Comparison of ENCODE assay signal across 9 cellular contexts in the genomic region with DNA sequence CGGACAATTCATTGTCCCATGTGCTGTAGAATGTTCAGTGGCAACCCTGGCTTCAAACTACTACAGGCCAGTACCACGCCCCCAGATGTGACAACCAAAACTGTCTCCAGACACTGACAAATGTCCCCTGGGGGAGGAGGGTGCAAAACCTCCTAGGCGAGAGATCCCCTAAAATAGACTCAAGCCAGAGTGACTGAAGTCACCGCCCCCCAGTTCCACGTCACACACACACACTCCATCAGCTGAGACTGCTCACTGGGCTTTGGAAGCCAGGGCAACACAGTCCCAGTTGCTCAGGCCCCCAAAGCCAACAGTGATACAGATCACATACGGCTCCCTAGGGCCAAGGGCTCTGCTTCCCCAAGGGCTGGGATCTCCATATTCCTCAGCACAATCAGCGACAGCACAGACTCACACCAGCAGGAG. TPM values are rescaled to one million over a fixed set of nuclear protein-coding genes. Genes with fewer than 3 reads are reported as not detected.
A peak's percentile ranks its signal among the peaks of the same experiment; 100 is the strongest.
DNase-seq lines count a peak whose midpoint lies in the region; ATAC-seq and TF ChIP-seq lines count a peak whose summit lies in the region.
"Had no signal": no experiment of that assay in that cellular context is flagged by ENCODE, and none has a peak within 500 bp of the region (broad histone marks: within the 10 kb centered on the region; RNA-seq: fewer than 3 reads in every experiment).

No MANE protein-coding gene starts in this region.

- H3K9me3 Mint-ChIP-seq in activated T-helper 2 cell treated with anti-CD3 and anti-CD28 coated beads, Interferon-gamma antibody, Interleukin-2, Interleukin-4, amounts not matched to agents 10 μg/mL and 5 μg/mL and 100 μg/mL, durations not matched to agents 14 hours and 24 hours and 36 hours = no peaks in the 10 kb centered on the region
- no peaks in the 10 kb centered on the region for H3K9me3 Mint-ChIP-seq in stimulated activated memory B cell treated with anti-CD40 and anti-IgM and Interleukin-4, amounts not matched to agents 10 μg/mL and 1 μg/mL and 100 μg/mL, for 72 hours

- ATAC-seq in HG02884 (IDR thresholded peaks at IDR 0.05; ENCODE audit: unreplicated experiment) (peak; percentile 54), omental fat pad (ENCODE audit: low FRiP score) (no peak)
- peak; percentile 86 for ATAC-seq in stimulated activated memory B cell treated with anti-CD40 and anti-IgM and Interleukin-4, amounts not matched to agents 10 μg/mL and 1 μg/mL and 100 μg/mL, for 72 hours
- ATAC-seq: Panc1 had no signal

- intact Hi-C loops in activated T-helper 2 cell treated with anti-CD3 and anti-CD28 coated beads, Interferon-gamma antibody, Interleukin-2, Interleukin-4, amounts not matched to agents 10 μg/mL and 5 μg/mL and 100 μg/mL, durations not matched to agents 14 hours and 24 hours and 36 hours (cut with micrococcal nuclease) = loop anchor here (1.0 to 5.0 kb wide), 7 partner anchors 12 to 166 kb away; partner anchors contain the start of gene HDAC4

- H3K4me1 Mint-ChIP-seq in activated T-helper 2 cell treated with anti-CD3 and anti-CD28 coated beads, Interferon-gamma antibody, Interleukin-2, Interleukin-4, amounts not matched to agents 10 μg/mL and 5 μg/mL and 100 μg/mL, durations not matched to agents 14 hours and 24 hours and 36 hours (ENCODE audit: low read depth) = peaks cover 21% of the 10 kb centered on the region
- H3K4me1 Mint-ChIP-seq in stimulated activated memory B cell treated with anti-CD40 and anti-IgM and Interleukin-4, amounts not matched to agents 10 μg/mL and 1 μg/mL and 100 μg/mL, for 72 hours = peaks cover 57% of the 10 kb centered on the region

- TF ChIP-seq CTCF in omental fat pad (IDR thresholded peaks at IDR 0.05) = no peak

- H3K36me3 Mint-ChIP-seq in activated T-helper 2 cell treated with anti-CD3 and anti-CD28 coated beads, Interferon-gamma antibody, Interleukin-2, Interleukin-4, amounts not matched to agents 10 μg/mL and 5 μg/mL and 100 μg/mL, durations not matched to agents 14 hours and 24 hours and 36 hours (ENCODE audit: low read depth) = peaks cover 27% of the 10 kb centered on the region
- peaks cover 14% of the 10 kb centered on the region for H3K36me3 Mint-ChIP-seq in stimulated activated memory B cell treated with anti-CD40 and anti-IgM and Interleukin-4, amounts not matched to agents 10 μg/mL and 1 μg/mL and 100 μg/mL, for 72 hours

- H3K4me3 Mint-ChIP-seq in activated T-helper 2 cell treated with anti-CD3 and anti-CD28 coated beads, Interferon-gamma antibody, Interleukin-2, Interleukin-4, amounts not matched to agents 10 μg/mL and 5 μg/mL and 100 μg/mL, durations not matched to agents 14 hours and 24 hours and 36 hours (ENCODE audit: low read depth) = peak overlapping the region; percentile 73
- H3K4me3 Mint-ChIP-seq in stimulated activated memory B cell treated with anti-CD40 and anti-IgM and Interleukin-4, amounts not matched to agents 10 μg/mL and 1 μg/mL and 100 μg/mL, for 72 hours = peak overlapping the region; percentile 79

- no peaks in the 10 kb centered on the region for H3K27me3 Mint-ChIP-seq in activated T-helper 2 cell treated with anti-CD3 and anti-CD28 coated beads, Interferon-gamma antibody, Interleukin-2, Interleukin-4, amounts not matched to agents 10 μg/mL and 5 μg/mL and 100 μg/mL, durations not matched to agents 14 hours and 24 hours and 36 hours (ENCODE audit: low read depth)
- H3K27me3 Mint-ChIP-seq in stimulated activated memory B cell treated with anti-CD40 and anti-IgM and Interleukin-4, amounts not matched to agents 10 μg/mL and 1 μg/mL and 100 μg/mL, for 72 hours = no peaks in the 10 kb centered on the region

- peak overlapping the region; percentile 97 for H3K27ac Mint-ChIP-seq in activated T-helper 2 cell treated with anti-CD3 and anti-CD28 coated beads, Interferon-gamma antibody, Interleukin-2, Interleukin-4, amounts not matched to agents 10 μg/mL and 5 μg/mL and 100 μg/mL, durations not matched to agents 14 hours and 24 hours and 36 hours
- H3K27ac Mint-ChIP-seq in stimulated activated memory B cell treated with anti-CD40 and anti-IgM and Interleukin-4, amounts not matched to agents 10 μg/mL and 1 μg/mL and 100 μg/mL, for 72 hours = peak overlapping the region; percentile 88

- peak; percentile 32 for DNase-seq in activated naive CD4-positive, alpha-beta T cell treated with Interleukin-2 at 50 U/mL for 16 hours
- no peak for DNase-seq in activated naive CD4-positive, alpha-beta T cell (lab: John Stamatoyannopoulos, UW)
- DNase-seq in activated T-helper 2 cell treated with anti-CD3 and anti-CD28 coated beads, Interferon-gamma antibody, Interleukin-2, Interleukin-4, amounts not matched to agents 10 μg/mL and 5 μg/mL and 100 μg/mL, durations not matched to agents 14 hours and 24 hours and 36 hours (ENCODE audit: low spot score) = no peak
- DNase-seq in omental fat pad (ENCODE audit: low spot score) (no peak), Kasumi-1 (lab: John Stamatoyannopoulos, UW) (no peak), COLO668 (lab: John Stamatoyannopoulos, UW; ENCODE audit: unreplicated experiment) (no peak)

RNA-seq across cellular contexts. Expression of gene HDAC4, which starts 19.1 kb away (rescaled TPM):
- total RNA-seq in activated T-helper 2 cell treated with anti-CD3 and anti-CD28 coated beads, Interferon-gamma antibody, Interleukin-2, Interleukin-4, amounts not matched to agents 10 μg/mL and 5 μg/mL and 100 μg/mL, durations not matched to agents 14 hours and 24 hours and 36 hours = 44.8 and 55.3 TPM in 2 replicates
- total RNA-seq in omental fat pad = 100 to 1,000 TPM in 1 of 4 donors, 10 to 100 TPM in 3; 30.2 to 103 (median 51.7) TPM
